Comparison of ENCODE assay signal across 8 cellular contexts in the genomic region with DNA sequence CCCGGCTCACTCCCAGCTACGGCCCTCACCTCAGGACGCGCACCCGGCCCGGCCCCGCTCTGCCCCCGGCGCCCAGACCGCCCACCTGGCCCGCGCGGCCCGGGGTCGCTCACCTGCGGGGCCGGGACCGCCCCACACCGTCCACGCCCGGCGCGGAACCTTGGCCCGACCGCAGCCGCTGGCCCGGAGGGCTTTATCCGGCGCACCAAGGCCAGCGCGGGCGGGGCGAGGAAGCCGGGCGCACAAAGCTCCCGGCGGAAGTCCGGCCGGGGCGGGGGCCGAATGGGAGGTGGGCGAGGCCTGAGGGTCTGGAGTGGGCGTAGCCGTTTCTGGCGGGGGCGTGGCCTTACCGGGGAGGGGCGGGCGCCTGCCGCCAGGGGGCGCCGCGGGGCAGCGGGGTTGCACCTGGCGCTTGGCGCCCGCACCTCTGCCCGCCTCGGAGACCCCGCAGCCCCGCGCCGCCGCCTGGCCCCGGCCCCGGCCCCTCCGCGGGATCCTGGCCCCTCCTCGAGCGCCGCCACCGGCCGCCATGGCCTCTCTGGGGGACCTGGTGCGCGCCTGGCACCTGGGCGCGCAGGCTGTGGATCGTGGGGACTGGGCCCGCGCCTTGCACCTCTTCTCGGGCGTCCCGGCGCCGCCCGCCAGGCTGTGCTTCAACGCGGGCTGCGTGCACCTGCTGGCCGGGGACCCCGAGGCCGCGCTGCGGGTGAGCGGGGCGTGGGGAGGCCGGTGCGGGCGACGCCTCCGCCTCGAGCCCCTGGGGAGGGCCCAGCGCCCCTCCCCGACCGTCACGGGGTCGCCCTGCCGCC. TPM values are rescaled to one million over a fixed set of nuclear protein-coding genes. Genes with fewer than 3 reads are reported as not detected.
DNase-seq lines count a peak whose midpoint lies in the region; ATAC-seq and TF ChIP-seq lines count a peak whose summit lies in the region.

A gene with protein sequence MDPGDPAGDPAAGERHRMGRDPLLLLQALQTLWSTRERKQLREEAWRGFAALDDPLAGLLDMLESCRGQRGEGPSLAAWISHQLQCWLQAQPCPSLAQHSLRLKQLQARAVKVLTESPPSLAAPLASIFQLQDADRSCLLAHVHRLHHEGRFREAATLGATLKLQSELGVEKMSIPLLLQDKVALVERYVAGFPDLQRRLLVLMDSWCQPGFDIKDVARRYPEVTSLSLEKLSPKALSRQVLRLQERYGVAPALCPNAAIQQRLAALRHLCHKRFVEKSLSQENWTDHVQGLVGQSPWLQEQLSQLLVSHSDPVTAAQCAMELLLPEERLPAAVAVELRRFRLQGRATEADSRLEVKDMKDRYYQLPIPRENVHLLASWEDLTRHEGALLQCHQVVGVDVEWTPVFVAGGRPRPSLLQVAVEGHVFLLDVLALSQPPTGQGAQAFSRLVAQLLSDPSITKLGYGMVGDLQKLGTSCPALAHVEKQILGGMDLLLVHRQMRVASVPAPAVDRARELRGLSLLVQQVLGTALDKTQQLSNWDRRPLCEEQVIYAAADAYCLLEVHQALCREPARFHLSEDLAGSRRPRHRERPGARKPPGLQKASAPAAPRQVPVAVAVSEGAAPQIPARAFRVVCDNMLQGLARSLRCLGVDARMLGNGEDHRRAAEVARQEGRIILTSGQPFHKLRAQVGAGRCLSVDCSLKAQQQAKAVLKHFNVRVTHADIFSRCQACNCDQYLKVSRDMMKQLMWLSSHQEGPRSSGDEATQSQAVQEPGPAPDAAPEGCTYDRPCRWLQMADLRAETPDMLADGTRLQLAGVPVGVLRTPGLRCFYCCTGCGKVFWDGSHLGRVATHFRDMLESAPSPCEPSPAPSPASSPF (minus strand): TSS at position 162 of the 809 bp plus-strand sequence. CDS start 27,805 bp downstream, outside the sequence.
A gene with protein sequence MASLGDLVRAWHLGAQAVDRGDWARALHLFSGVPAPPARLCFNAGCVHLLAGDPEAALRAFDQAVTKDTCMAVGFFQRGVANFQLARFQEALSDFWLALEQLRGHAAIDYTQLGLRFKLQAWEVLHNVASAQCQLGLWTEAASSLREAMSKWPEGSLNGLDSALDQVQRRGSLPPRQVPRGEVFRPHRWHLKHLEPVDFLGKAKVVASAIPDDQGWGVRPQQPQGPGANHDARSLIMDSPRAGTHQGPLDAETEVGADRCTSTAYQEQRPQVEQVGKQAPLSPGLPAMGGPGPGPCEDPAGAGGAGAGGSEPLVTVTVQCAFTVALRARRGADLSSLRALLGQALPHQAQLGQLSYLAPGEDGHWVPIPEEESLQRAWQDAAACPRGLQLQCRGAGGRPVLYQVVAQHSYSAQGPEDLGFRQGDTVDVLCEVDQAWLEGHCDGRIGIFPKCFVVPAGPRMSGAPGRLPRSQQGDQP (plus strand): TSS at position 393 of the 809 bp plus-strand sequence. CDS start 137 bp downstream, at position 530.

- H3K79me2 ChIP-seq in SK-N-SH (ENCODE audit: insufficient read depth), result peaks cover 30% of the 10 kb centered on the region

- H2AFZ ChIP-seq in SK-N-SH (ENCODE audit: low read depth), result peak within 1 kb of the TSS; percentile 88

- H3K4me1 ChIP-seq in SK-N-SH (ENCODE audit: control insufficient read depth in 1 of 2, insufficient read depth in 2 of 2, low read depth in 1 of 2, low read length in 1 of 2) (peaks cover 0 to 21% of the 10 kb centered on the region in 2 experiments; a peak in 2 of 4 replicates), ovary (ENCODE audit: insufficient read depth) (no peaks in the 10 kb centered on the region), thoracic aorta (ENCODE audit: control insufficient read depth in 1 of 2, low read depth in 2 of 2) (peaks cover 14 to 21% of the 10 kb centered on the region in 2 donors)

- no peaks in the 10 kb centered on the region for H3K9me3 Mint-ChIP-seq in activated naive CD4-positive, alpha-beta T cell treated with anti-CD3 and anti-CD28 coated beads, Interleukin-2, amount 50 U/mL, for 24 hours

- TF ChIP-seq CTCF in SK-N-SH (IDR thresholded peaks at IDR 0.05), result peak; percentile 58
- peak in 2 of 3 donors; percentile 83 to 89 for TF ChIP-seq CTCF in ovary (IDR thresholded peaks at IDR 0.05)
- peak; percentile 61 for TF ChIP-seq CTCF in thoracic aorta (IDR thresholded peaks at IDR 0.05)

- H3K36me3 Mint-ChIP-seq in activated naive CD4-positive, alpha-beta T cell treated with anti-CD3 and anti-CD28 coated beads, Interleukin-2, amount 50 U/mL, for 24 hours, result no peaks in the 10 kb centered on the region

- H3K4me1 Mint-ChIP-seq in activated naive CD4-positive, alpha-beta T cell treated with anti-CD3 and anti-CD28 coated beads, Interleukin-2, amount 50 U/mL, for 24 hours, result peaks cover 12% of the 10 kb centered on the region

- no peak for TF ChIP-seq EP300 in SK-N-SH (IDR thresholded peaks at IDR 0.05; ENCODE audit: borderline replicate concordance in 1 of 2, low read depth in 1 of 2, low read length in 1 of 2)
- no peak for TF ChIP-seq EP300 in ovary (IDR thresholded peaks at IDR 0.05)

- no peaks in the 10 kb centered on the region for H3K9me2 ChIP-seq in SK-N-SH

- peak within 1 kb of the TSS; percentile 71 for H3K9ac ChIP-seq in SK-N-SH

- H3K27me3 ChIP-seq in SK-N-SH (ENCODE audit: insufficient read depth) (no peaks in the 10 kb centered on the region), ovary (no peaks in the 10 kb centered on the region), thoracic aorta (replicated peaks; ENCODE audit: insufficient read depth) (no peaks in the 10 kb centered on the region)

- POLR2A ChIA-PET in HEK293T (lab: Yijun Ruan, JAX) (interaction anchor here (0.5 to 2.4 kb wide), 19 partner anchors 8 to 294 kb away, joined by 3 to 18 read pairs (median 4); a partner anchor contains a TSS), SK-N-SH (lab: Yijun Ruan, JAX) (interaction anchor here (0.6 to 1.2 kb wide), 11 partner anchors 12 to 222 kb away, joined by 3 to 5 read pairs (median 3); a partner anchor contains a TSS)

- intact Hi-C loops in head of caudate nucleus (cut with DNase I) (loop anchor here (10.0 kb wide), 1 partner anchor 118 kb away; a partner anchor contains a TSS), ovary (cut with DNase I) (loop anchor here in 1 of 4 donors (2.0 kb wide), 1 partner anchor 36 kb away; a partner anchor contains a TSS)

- CTCF ChIA-PET in HEK293T (lab: Yijun Ruan, JAX) (interaction anchor here (0.6 to 1.6 kb wide), 5 partner anchors 11 to 121 kb away, joined by 3 to 4 read pairs (median 4); a partner anchor contains a TSS), SK-N-SH (lab: Yijun Ruan, JAX) (interaction anchor here (0.6 to 4.4 kb wide), 46 partner anchors 10 to 989 kb away, joined by 3 to 27 read pairs (median 5); a partner anchor contains a TSS)

- H3K36me3 ChIP-seq in SK-N-SH (replicated peaks in 1 of 2; ENCODE audit: control insufficient read depth in 1 of 2, insufficient read depth in 2 of 2, low read length in 1 of 2) (no peaks in the 10 kb centered on the region), ovary (no peaks in the 10 kb centered on the region), thoracic aorta (no peaks in the 10 kb centered on the region)

- H3K4me3 Mint-ChIP-seq in activated naive CD4-positive, alpha-beta T cell treated with anti-CD3 and anti-CD28 coated beads, Interleukin-2, amount 50 U/mL, for 24 hours, result peak within 1 kb of the TSS; percentile 84

- H3K9me3 ChIP-seq in SK-N-SH (no peaks in the 10 kb centered on the region), ovary (no peaks in the 10 kb centered on the region), thoracic aorta (no peaks in the 10 kb centered on the region)

- peak; percentile 99 for DNase-seq in HEK293T (ENCODE audit: extremely low spot score)
- DNase-seq in MV-4-11 (lab: John Stamatoyannopoulos, UW), result peak; percentile 82
- DNase-seq in SK-N-SH, result peak; percentile 100
- peak; percentile 66 to 95 (median 89) for DNase-seq in head of caudate nucleus
- peak; percentile 95 to 98 (median 97) for DNase-seq in ovary
- DNase-seq in thoracic aorta (ENCODE audit: low spot score), result peak; percentile 53

- ATAC-seq in thoracic aorta (ENCODE audit: insufficient number of reproducible peaks, low FRiP score, low read depth), result peak; percentile 93

- no peak within 1 kb of the TSS for H3K27ac Mint-ChIP-seq in activated naive CD4-positive, alpha-beta T cell treated with anti-CD3 and anti-CD28 coated beads, Interleukin-2, amount 50 U/mL, for 24 hours

- no peaks in the 10 kb centered on the region for H3K27me3 Mint-ChIP-seq in activated naive CD4-positive, alpha-beta T cell treated with anti-CD3 and anti-CD28 coated beads, Interleukin-2, amount 50 U/mL, for 24 hours

- H3K27ac ChIP-seq in SK-N-SH (ENCODE audit: low read depth in 2 of 2, low read length in 1 of 2) (peak within 1 kb of the TSS in 1 of 2 experiments; percentile 31; a peak in 1 of 4 replicates), ovary (peak within 1 kb of the TSS; percentile 16 to 92), thoracic aorta (peak within 1 kb of the TSS; percentile 49 to 73)

- peak; percentile 63 for TF ChIP-seq POLR2A in ovary (IDR thresholded peaks at IDR 0.05)

- WGBS in SK-N-SH (ENCODE audit: low lambda C conversion rate), result no CpG with 5 or more reads among the region's 108 CpGs
- WGBS in ovary, 3 donors, result 0 to 1% (median 1%) methylated on average over 22 to 108 of the region's 108 CpGs

- TF ChIP-seq RAD21 in SK-N-SH (IDR thresholded peaks at IDR 0.05; ENCODE audit: low read length), result peak; percentile 49

- H3K4me3 ChIP-seq in GM08714 (ENCODE audit: low read length) (peak within 1 kb of the TSS; percentile 75), SK-N-SH (ENCODE audit: low read depth in 2 of 2, low read length in 1 of 2) (peak within 1 kb of the TSS; percentile 81 to 86), ovary (peak within 1 kb of the TSS; percentile 89), thoracic aorta (peak within 1 kb of the TSS; percentile 96)

- peak within 1 kb of the TSS; percentile 93 for H3K4me2 ChIP-seq in SK-N-SH

- peaks cover 17% of the 10 kb centered on the region for H3F3A ChIP-seq in SK-N-SH (replicated peaks; ENCODE audit: insufficient read depth)

- H4K20me1 ChIP-seq in SK-N-SH (ENCODE audit: insufficient read depth), result no peaks in the 10 kb centered on the region

TF ChIP-seq in HEK293T, 16 proteins besides CTCF, POLR2A, EP300 and RAD21 (continues in another document):
- TF ChIP-seq HDGF (IDR thresholded peaks at IDR 0.05; ENCODE audit: borderline replicate concordance), result no peak

TF ChIP-seq in SK-N-SH, 30 proteins besides CTCF, POLR2A, EP300 and RAD21 (continues in another document):
- peak; percentile 56; the same call in 1 of the 2 replicates for TF ChIP-seq SIN3A (IDR thresholded peaks at IDR 0.05; ENCODE audit: borderline replicate concordance, low read depth, low read length)
- peak; percentile 78 for TF ChIP-seq ELF1 (IDR thresholded peaks at IDR 0.05)

RNA-seq across cellular contexts. Expression of the first gene that starts in this region (rescaled TPM):
- 11.5 and 14.2 TPM in 2 replicates for polyA plus RNA-seq in SK-N-SH (2012; rRNA removed)
- polyA plus RNA-seq in SK-N-SH (2012; cell fraction: cytosol; rRNA removed), result 5.2 and 7.4 TPM in 2 replicates
- 50.1 and 63.9 TPM in 2 replicates for polyA plus RNA-seq in SK-N-SH (2012; cell fraction: nucleus; rRNA removed)
- total RNA-seq in ovary, result 10 to 100 TPM; 19.5 to 30.6 (median 26.2) TPM
- polyA plus RNA-seq in ovary, result 10 to 100 TPM in 1 of 2 donors, 1 to 10 TPM in 1; 1.0 to 19.4 TPM
- total RNA-seq in thoracic aorta, result 10 to 100 TPM; 22.7 to 29.4 TPM

RNA-seq across cellular contexts. Expression of the second gene that starts in this region (rescaled TPM):
- polyA plus RNA-seq in SK-N-SH (2012; rRNA removed) (0.39 and 0.67 TPM in 2 replicates), ovary (1 to 10 TPM in 1 of 2 donors, not detected in 1; 7.1 TPM)
- 0.12 and 0.22 TPM in 2 replicates for polyA plus RNA-seq in SK-N-SH (2012; cell fraction: cytosol; rRNA removed)
- 5.1 and 9.4 TPM in 2 replicates for polyA plus RNA-seq in SK-N-SH (2012; cell fraction: nucleus; rRNA removed)
- total RNA-seq in ovary (10 to 100 TPM in 5 of 7 donors, 1 to 10 TPM in 2; 8.5 to 18.5 (median 13.8) TPM), thoracic aorta (1 to 10 TPM; 3.5 to 9.6 TPM)
